ENCODE assay signal across 1 cellular context in genomic region chr16:67169642-67170167, GRCh38.
TF ChIP-seq lines count a peak whose summit lies in the region.

No MANE protein-coding gene starts in this region.

TF ChIP-seq in GM23338, 12 proteins besides CTCF, POLR2A, EP300 and RAD21 (continued from another document):
- no peak for TF ChIP-seq ZNF462 (CRISPR knock-in tag; IDR thresholded peaks at IDR 0.05)
